1 cellular context compared by ENCODE assay signal in genomic region chr1:54124906-54125305, GRCh38.
TF ChIP-seq lines count a peak whose summit lies in the region.

No MANE protein-coding gene starts in this region.

TF ChIP-seq in H1, 55 proteins besides CTCF, POLR2A, EP300 and RAD21:
- TF ChIP-seq RBBP5 (IDR thresholded peaks at IDR 0.05; ENCODE audit: borderline replicate concordance, low read depth, low read length) (no peak), ATF2 (IDR thresholded peaks at IDR 0.05; ENCODE audit: low read length) (no peak), HDAC2 (IDR thresholded peaks at IDR 0.05; ENCODE audit: borderline replicate concordance in 1 of 2, low read depth in 2 of 2, low read length in 2 of 2) (no peak), RNF2 (IDR thresholded peaks at IDR 0.05; ENCODE audit: borderline replicate concordance, low read depth, low read length, missing control alignments, poor library complexity, severe bottlenecking) (no peak), SAP30 (IDR thresholded peaks at IDR 0.05; ENCODE audit: insufficient read depth, insufficient replicate concordance, low read length) (no peak), CBX8 (IDR thresholded peaks at IDR 0.05; ENCODE audit: borderline replicate concordance, low read depth, low read length) (no peak), CREB1 (IDR thresholded peaks at IDR 0.05) (no peak), KDM1A (IDR thresholded peaks at IDR 0.05; ENCODE audit: borderline replicate concordance, low read length) (no peak), GTF2F1 (IDR thresholded peaks at IDR 0.05; ENCODE audit: borderline replicate concordance, low read depth, low read length) (no peak), RFX5 (IDR thresholded peaks at IDR 0.05; ENCODE audit: borderline replicate concordance, low read depth, low read length) (no peak), SIX5 (IDR thresholded peaks at IDR 0.05; ENCODE audit: low read depth, low read length) (no peak), POU5F1 (IDR thresholded peaks at IDR 0.05; ENCODE audit: low read depth, low read length) (no peak), YY1 (IDR thresholded peaks at IDR 0.05; ENCODE audit: low read depth, low read length) (no peak), ASH2L (IDR thresholded peaks at IDR 0.05; ENCODE audit: low read length) (no peak), SIRT6 (IDR thresholded peaks at IDR 0.05; ENCODE audit: low read length) (no peak), EGR1 (IDR thresholded peaks at IDR 0.05; ENCODE audit: borderline replicate concordance, low read depth, low read length) (no peak), EZH2 (IDR thresholded peaks at IDR 0.05; ENCODE audit: low read depth, low read length, severe bottlenecking) (no peak), MAX (IDR thresholded peaks at IDR 0.05) (no peak), CBX5 (IDR thresholded peaks at IDR 0.05; ENCODE audit: low read depth, low read length) (no peak)
- TF ChIP-seq, protein P1, sequence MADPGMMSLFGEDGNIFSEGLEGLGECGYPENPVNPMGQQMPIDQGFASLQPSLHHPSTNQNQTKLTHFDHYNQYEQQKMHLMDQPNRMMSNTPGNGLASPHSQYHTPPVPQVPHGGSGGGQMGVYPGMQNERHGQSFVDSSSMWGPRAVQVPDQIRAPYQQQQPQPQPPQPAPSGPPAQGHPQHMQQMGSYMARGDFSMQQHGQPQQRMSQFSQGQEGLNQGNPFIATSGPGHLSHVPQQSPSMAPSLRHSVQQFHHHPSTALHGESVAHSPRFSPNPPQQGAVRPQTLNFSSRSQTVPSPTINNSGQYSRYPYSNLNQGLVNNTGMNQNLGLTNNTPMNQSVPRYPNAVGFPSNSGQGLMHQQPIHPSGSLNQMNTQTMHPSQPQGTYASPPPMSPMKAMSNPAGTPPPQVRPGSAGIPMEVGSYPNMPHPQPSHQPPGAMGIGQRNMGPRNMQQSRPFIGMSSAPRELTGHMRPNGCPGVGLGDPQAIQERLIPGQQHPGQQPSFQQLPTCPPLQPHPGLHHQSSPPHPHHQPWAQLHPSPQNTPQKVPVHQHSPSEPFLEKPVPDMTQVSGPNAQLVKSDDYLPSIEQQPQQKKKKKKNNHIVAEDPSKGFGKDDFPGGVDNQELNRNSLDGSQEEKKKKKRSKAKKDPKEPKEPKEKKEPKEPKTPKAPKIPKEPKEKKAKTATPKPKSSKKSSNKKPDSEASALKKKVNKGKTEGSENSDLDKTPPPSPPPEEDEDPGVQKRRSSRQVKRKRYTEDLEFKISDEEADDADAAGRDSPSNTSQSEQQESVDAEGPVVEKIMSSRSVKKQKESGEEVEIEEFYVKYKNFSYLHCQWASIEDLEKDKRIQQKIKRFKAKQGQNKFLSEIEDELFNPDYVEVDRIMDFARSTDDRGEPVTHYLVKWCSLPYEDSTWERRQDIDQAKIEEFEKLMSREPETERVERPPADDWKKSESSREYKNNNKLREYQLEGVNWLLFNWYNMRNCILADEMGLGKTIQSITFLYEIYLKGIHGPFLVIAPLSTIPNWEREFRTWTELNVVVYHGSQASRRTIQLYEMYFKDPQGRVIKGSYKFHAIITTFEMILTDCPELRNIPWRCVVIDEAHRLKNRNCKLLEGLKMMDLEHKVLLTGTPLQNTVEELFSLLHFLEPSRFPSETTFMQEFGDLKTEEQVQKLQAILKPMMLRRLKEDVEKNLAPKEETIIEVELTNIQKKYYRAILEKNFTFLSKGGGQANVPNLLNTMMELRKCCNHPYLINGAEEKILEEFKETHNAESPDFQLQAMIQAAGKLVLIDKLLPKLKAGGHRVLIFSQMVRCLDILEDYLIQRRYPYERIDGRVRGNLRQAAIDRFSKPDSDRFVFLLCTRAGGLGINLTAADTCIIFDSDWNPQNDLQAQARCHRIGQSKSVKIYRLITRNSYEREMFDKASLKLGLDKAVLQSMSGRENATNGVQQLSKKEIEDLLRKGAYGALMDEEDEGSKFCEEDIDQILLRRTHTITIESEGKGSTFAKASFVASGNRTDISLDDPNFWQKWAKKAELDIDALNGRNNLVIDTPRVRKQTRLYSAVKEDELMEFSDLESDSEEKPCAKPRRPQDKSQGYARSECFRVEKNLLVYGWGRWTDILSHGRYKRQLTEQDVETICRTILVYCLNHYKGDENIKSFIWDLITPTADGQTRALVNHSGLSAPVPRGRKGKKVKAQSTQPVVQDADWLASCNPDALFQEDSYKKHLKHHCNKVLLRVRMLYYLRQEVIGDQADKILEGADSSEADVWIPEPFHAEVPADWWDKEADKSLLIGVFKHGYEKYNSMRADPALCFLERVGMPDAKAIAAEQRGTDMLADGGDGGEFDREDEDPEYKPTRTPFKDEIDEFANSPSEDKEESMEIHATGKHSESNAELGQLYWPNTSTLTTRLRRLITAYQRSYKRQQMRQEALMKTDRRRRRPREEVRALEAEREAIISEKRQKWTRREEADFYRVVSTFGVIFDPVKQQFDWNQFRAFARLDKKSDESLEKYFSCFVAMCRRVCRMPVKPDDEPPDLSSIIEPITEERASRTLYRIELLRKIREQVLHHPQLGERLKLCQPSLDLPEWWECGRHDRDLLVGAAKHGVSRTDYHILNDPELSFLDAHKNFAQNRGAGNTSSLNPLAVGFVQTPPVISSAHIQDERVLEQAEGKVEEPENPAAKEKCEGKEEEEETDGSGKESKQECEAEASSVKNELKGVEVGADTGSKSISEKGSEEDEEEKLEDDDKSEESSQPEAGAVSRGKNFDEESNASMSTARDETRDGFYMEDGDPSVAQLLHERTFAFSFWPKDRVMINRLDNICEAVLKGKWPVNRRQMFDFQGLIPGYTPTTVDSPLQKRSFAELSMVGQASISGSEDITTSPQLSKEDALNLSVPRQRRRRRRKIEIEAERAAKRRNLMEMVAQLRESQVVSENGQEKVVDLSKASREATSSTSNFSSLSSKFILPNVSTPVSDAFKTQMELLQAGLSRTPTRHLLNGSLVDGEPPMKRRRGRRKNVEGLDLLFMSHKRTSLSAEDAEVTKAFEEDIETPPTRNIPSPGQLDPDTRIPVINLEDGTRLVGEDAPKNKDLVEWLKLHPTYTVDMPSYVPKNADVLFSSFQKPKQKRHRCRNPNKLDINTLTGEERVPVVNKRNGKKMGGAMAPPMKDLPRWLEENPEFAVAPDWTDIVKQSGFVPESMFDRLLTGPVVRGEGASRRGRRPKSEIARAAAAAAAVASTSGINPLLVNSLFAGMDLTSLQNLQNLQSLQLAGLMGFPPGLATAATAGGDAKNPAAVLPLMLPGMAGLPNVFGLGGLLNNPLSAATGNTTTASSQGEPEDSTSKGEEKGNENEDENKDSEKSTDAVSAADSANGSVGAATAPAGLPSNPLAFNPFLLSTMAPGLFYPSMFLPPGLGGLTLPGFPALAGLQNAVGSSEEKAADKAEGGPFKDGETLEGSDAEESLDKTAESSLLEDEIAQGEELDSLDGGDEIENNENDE (IDR thresholded peaks at IDR 0.05; ENCODE audit: insufficient replicate concordance, low read length) = no peak
